In genomic region chr2:205237524-205237923, GRCh38 we compare ENCODE assay signal across 2 cellular contexts.
TF ChIP-seq lines count a peak whose summit lies in the region.

No MANE protein-coding gene starts in this region.

TF ChIP-seq in HepG2, 621 proteins besides CTCF, POLR2A, EP300 and RAD21:
- no peak for TF ChIP-seq AHDC1 (CRISPR knock-in tag; IDR thresholded peaks at IDR 0.05; ENCODE audit: borderline replicate concordance)
- TF ChIP-seq BHLHE40 (IDR thresholded peaks at IDR 0.05; ENCODE audit: low read length), result no peak
- no peak for TF ChIP-seq POLR2AphosphoS2 (IDR thresholded peaks at IDR 0.05; ENCODE audit: low read depth, low read length)
- no peak for TF ChIP-seq GRHL1 (CRISPR knock-in tag; conservative IDR thresholded peaks at IDR 0.05)
- no peak for TF ChIP-seq HNF4G (IDR thresholded peaks at IDR 0.05; ENCODE audit: borderline replicate concordance, low read depth, low read length)
- no peak for TF ChIP-seq HNF4G (CRISPR knock-in tag; IDR thresholded peaks at IDR 0.05; ENCODE audit: borderline replicate concordance, low read depth)
- TF ChIP-seq ISL2 (CRISPR knock-in tag; IDR thresholded peaks at IDR 0.05), result no peak
- no peak for TF ChIP-seq ZNF639 (CRISPR knock-in tag; conservative IDR thresholded peaks at IDR 0.05)
- no peak for TF ChIP-seq E2F5 (CRISPR knock-in tag; conservative IDR thresholded peaks at IDR 0.05)

TF ChIP-seq in WTC11, 78 proteins besides CTCF, POLR2A, EP300 and RAD21 (continued from another document):
- TF ChIP-seq ZMAT4 (CRISPR knock-in tag; IDR thresholded peaks at IDR 0.05) (no peak), ETV6 (CRISPR knock-in tag; IDR thresholded peaks at IDR 0.05) (no peak), IRF1 (CRISPR knock-in tag; IDR thresholded peaks at IDR 0.05) (no peak), NR2C2 (CRISPR knock-in tag; IDR thresholded peaks at IDR 0.05) (no peak), NFATC4 (CRISPR knock-in tag; IDR thresholded peaks at IDR 0.05) (no peak), HMGA2 (CRISPR knock-in tag; IDR thresholded peaks at IDR 0.05) (no peak), JUN (CRISPR knock-in tag; IDR thresholded peaks at IDR 0.05) (no peak), AR (CRISPR knock-in tag; IDR thresholded peaks at IDR 0.05) (no peak), MXD4 (CRISPR knock-in tag; IDR thresholded peaks at IDR 0.05; ENCODE audit: borderline replicate concordance) (no peak), ZNF232 (CRISPR knock-in tag; IDR thresholded peaks at IDR 0.05) (no peak), FOXP1 (CRISPR knock-in tag; IDR thresholded peaks at IDR 0.05; ENCODE audit: borderline replicate concordance) (no peak), TCF7 (CRISPR knock-in tag; IDR thresholded peaks at IDR 0.05; ENCODE audit: low read depth) (no peak), ZNF138 (CRISPR knock-in tag; conservative IDR thresholded peaks at IDR 0.05) (no peak), GTF2I (CRISPR knock-in tag; conservative IDR thresholded peaks at IDR 0.05) (no peak)
